Comparison of ENCODE assay signal across 21 cellular contexts in genomic region chr3:123297627-123297899, GRCh38.
A peak's percentile ranks its signal among the peaks of the same experiment; 100 is the strongest.
DNase-seq lines count a peak whose midpoint lies in the region; ATAC-seq, FAIRE-seq and TF ChIP-seq lines count a peak whose summit lies in the region.
"Had no signal": no experiment of that assay in that cellular context is flagged by ENCODE, and none has a peak within 500 bp of the region (broad histone marks: within the 10 kb centered on the region; RNA-seq: fewer than 3 reads in every experiment).

No MANE protein-coding gene starts in this region.

- H3K4me3 ChIP-seq in K562 (no peak overlapping the region), sigmoid colon (no peak overlapping the region)
- H3K4me3 ChIP-seq: heart right ventricle, pancreas, right lobe of liver, thyroid gland had no signal

- H2AFZ ChIP-seq in K562 (ENCODE audit: low read depth, low read length): no peak overlapping the region

- BruUV-seq in K562 (replicated peaks; lab: Mats Ljungman, UMichigan): no TSS peak

- H3K27ac Mint-ChIP-seq in activated naive CD4-positive, alpha-beta T cell treated with anti-CD3 and anti-CD28 coated beads for 36 hours: no peak overlapping the region
- H3K27ac Mint-ChIP-seq: activated B cell treated with CpG ODN at 0.5 μM for 24 hours; activated CD8-positive, alpha-beta T cell treated with anti-CD3 and anti-CD28 coated beads for 36 hours; activated naive CD8-positive, alpha-beta T cell; activated T-cell treated with anti-CD3 and anti-CD28 coated beads, Interleukin-2, amount 50 U/mL, for 24 hours; naive B cell had no signal

- H3K9me1 ChIP-seq in K562 (ENCODE audit: control insufficient read depth, insufficient read depth, low read length): no peaks in the 10 kb centered on the region

- H3K27ac ChIP-seq in K562 (ENCODE audit: extremely low read depth, low read depth, low read length) (no peak overlapping the region), sigmoid colon (peak overlapping the region in 1 of 4 donors; percentile 18)
- H3K27ac ChIP-seq: pancreas, right lobe of liver, thyroid gland had no signal

- 0% methylated on average over 6 of the region's 6 CpGs for WGBS in K562 (ENCODE audit: insufficient coverage, low coverage, missing lambda C conversion rate)
- WGBS in sigmoid colon, 2 donors: 83 to 87% methylated on average over 6 of the region's 6 CpGs

- CTCF ChIA-PET in activated naive CD4-positive, alpha-beta T cell treated with anti-CD3 and anti-CD28 coated beads for 36 hours (lab: Charles Lee): no interaction called here
- CTCF ChIA-PET in K562 (lab: Yijun Ruan, JAX; ENCODE audit: low intra/inter-chr PET ratio): no interaction called here

- peak; percentile 44; the same call in 2 of the 3 replicates for ATAC-seq in K562
- no peak for ATAC-seq in HG02938 (IDR thresholded peaks at IDR 0.05; ENCODE audit: unreplicated experiment)
- no peak for ATAC-seq in GM19452 (IDR thresholded peaks at IDR 0.05; ENCODE audit: unreplicated experiment)
- ATAC-seq: activated CD8-positive, alpha-beta T cell treated with anti-CD3 and anti-CD28 coated beads for 36 hours; heart right ventricle; pancreas; right lobe of liver had no signal

- no peak for TF ChIP-seq EP300 in K562 (IDR thresholded peaks at IDR 0.05; ENCODE audit: low read length)
- TF ChIP-seq EP300 in sigmoid colon (IDR thresholded peaks at IDR 0.05): no peak

- no peaks in the 10 kb centered on the region for H3K4me1 Mint-ChIP-seq in activated naive CD4-positive, alpha-beta T cell treated with anti-CD3 and anti-CD28 coated beads for 36 hours (ENCODE audit: low read depth)

- in situ Hi-C loops in KBM-7 (cut with MboI; ENCODE audit: low pct_unique_long_range_greater_than_20kb, low sequenced_read_pairs) (no loop called here), K562 (cut with MboI) (no loop called here)

- peak; percentile 23 for DNase-seq in activated naive CD4-positive, alpha-beta T cell treated with anti-CD3 and anti-CD28 coated beads for 36 hours
- no peak for DNase-seq in activated naive CD4-positive, alpha-beta T cell (lab: John Stamatoyannopoulos, UW)
- DNase-seq in KBM-7 (peak; percentile 14), K562 (ENCODE audit: extremely low read depth in 1 of 4, low spot score in 3 of 4) (peak in 2 of 4 experiments; percentile 14 to 21), sigmoid colon (peak; percentile 48), NCI-H226 (no peak)
- DNase-seq: activated B cell treated with CpG ODN at 0.5 μM for 24 hours; activated CD8-positive, alpha-beta T cell treated with anti-CD3 and anti-CD28 coated beads for 36 hours; activated T-cell treated with anti-CD3 and anti-CD28 coated beads, Interleukin-2, amount 50 U/mL, for 24 hours; heart right ventricle; naive B cell; NCI-H1436; NCI-H2227 treated with DMSO at 0.1 percent for 48 hours; stimulated activated naive CD4-positive, alpha-beta T cell; thyroid gland had no signal

- no peaks in the 10 kb centered on the region; a peak in 1 of 5 replicates for H3K4me1 ChIP-seq in K562 (replicated peaks in 1 of 2; ENCODE audit: control insufficient read depth in 2 of 2, insufficient read depth in 2 of 2, low read length in 2 of 2)
- H3K4me1 ChIP-seq in sigmoid colon: no peaks in the 10 kb centered on the region
- H3K4me1 ChIP-seq: pancreas, right lobe of liver, thyroid gland had no signal

- H3K9me3 Mint-ChIP-seq in activated naive CD4-positive, alpha-beta T cell treated with anti-CD3 and anti-CD28 coated beads for 36 hours: no peaks in the 10 kb centered on the region
- H3K9me3 Mint-ChIP-seq: activated B cell treated with CpG ODN at 0.5 μM for 24 hours; activated CD8-positive, alpha-beta T cell treated with anti-CD3 and anti-CD28 coated beads for 36 hours; activated T-cell treated with anti-CD3 and anti-CD28 coated beads, Interleukin-2, amount 50 U/mL, for 24 hours; naive B cell had no signal

- H3K36me3 Mint-ChIP-seq in activated naive CD4-positive, alpha-beta T cell treated with anti-CD3 and anti-CD28 coated beads for 36 hours (ENCODE audit: low read depth): no peaks in the 10 kb centered on the region
- H3K36me3 Mint-ChIP-seq: activated naive CD8-positive, alpha-beta T cell had no signal

- POLR2A ChIA-PET in K562 (lab: Yijun Ruan, JAX): interaction anchor here (0.6 kb wide), 1 partner anchor 148 kb away, joined by 5 read pairs; no protein-coding TSS in a partner anchor

- peak; percentile 18 to 39 (median 21); a peak in 3 of 6 replicates for TF ChIP-seq CTCF in K562 (IDR thresholded peaks at IDR 0.05 in 2 of 3, conservative IDR thresholded peaks at IDR 0.05 in 1 of 3; ENCODE audit: insufficient read depth in 2 of 3, low read depth in 1 of 3, low read length in 3 of 3)
- TF ChIP-seq CTCF in sigmoid colon (IDR thresholded peaks at IDR 0.05): no peak

- H4K20me1 ChIP-seq in K562 (replicated peaks; ENCODE audit: control insufficient read depth, insufficient read depth, low read length): no peaks in the 10 kb centered on the region

- intact Hi-C loops in activated naive CD4-positive, alpha-beta T cell treated with anti-CD3 and anti-CD28 coated beads for 36 hours (cut with micrococcal nuclease): no loop called here
- intact Hi-C loops in K562 (cut with micrococcal nuclease) (no loop called here), sigmoid colon (cut with DNase I) (no loop called here)

- H3K9ac ChIP-seq in K562 (ENCODE audit: insufficient read depth in 1 of 2, low read depth in 2 of 2, low read length in 2 of 2): no peak overlapping the region

- H3K27me3 ChIP-seq in K562 (ENCODE audit: control insufficient read depth in 2 of 2, insufficient read depth in 2 of 2, low read length in 2 of 2) (peaks cover 2 to 53% of the 10 kb centered on the region in 2 experiments; a peak in 2 of 5 replicates), sigmoid colon (no peaks in the 10 kb centered on the region)
- H3K27me3 ChIP-seq: heart right ventricle, pancreas, right lobe of liver, thyroid gland had no signal

- H3K4me2 ChIP-seq in K562 (ENCODE audit: insufficient read depth, low read length): no peak overlapping the region

- TF ChIP-seq POLR2A in K562 (conservative IDR thresholded peaks at IDR 0.05) (no peak), sigmoid colon (IDR thresholded peaks at IDR 0.05) (no peak)

- H3K9me3 ChIP-seq in K562 (replicated peaks; ENCODE audit: control insufficient read depth, insufficient read depth, low read depth, low read length) (no peaks in the 10 kb centered on the region), sigmoid colon (no peaks in the 10 kb centered on the region)
- H3K9me3 ChIP-seq: heart right ventricle, pancreas, right lobe of liver, thyroid gland had no signal

- no peak overlapping the region for H3K4me3 Mint-ChIP-seq in activated naive CD4-positive, alpha-beta T cell treated with anti-CD3 and anti-CD28 coated beads for 36 hours
- H3K4me3 Mint-ChIP-seq: activated B cell treated with CpG ODN at 0.5 μM for 24 hours; activated CD8-positive, alpha-beta T cell treated with anti-CD3 and anti-CD28 coated beads for 36 hours; activated naive CD8-positive, alpha-beta T cell; activated T-cell treated with anti-CD3 and anti-CD28 coated beads, Interleukin-2, amount 50 U/mL, for 24 hours; naive B cell had no signal

- TF ChIP-seq RAD21 in K562 (CRISPR knock-in tag; conservative IDR thresholded peaks at IDR 0.05 in 1 of 2, IDR thresholded peaks at IDR 0.05 in 1 of 2): peak in 1 of 2 experiments; percentile 35; a peak in 2 of 4 replicates

- H3K36me3 ChIP-seq in K562 (ENCODE audit: control insufficient read depth, insufficient read depth, low read length) (no peaks in the 10 kb centered on the region), sigmoid colon (peaks cover 24 to 98% (median 45%) of the 10 kb centered on the region in 4 donors)
- H3K36me3 ChIP-seq: pancreas, right lobe of liver, thyroid gland had no signal

- FAIRE-seq in K562 (lab: Jason Lieb, UNC): no peak
- FAIRE-seq: islet of Langerhans, pancreas had no signal

- no peaks in the 10 kb centered on the region for H3K79me2 ChIP-seq in K562 (ENCODE audit: control insufficient read depth, insufficient read depth, low read length)

- H3K27me3 Mint-ChIP-seq in activated naive CD4-positive, alpha-beta T cell treated with anti-CD3 and anti-CD28 coated beads for 36 hours (ENCODE audit: low read depth): no peaks in the 10 kb centered on the region
- H3K27me3 Mint-ChIP-seq: activated CD8-positive, alpha-beta T cell treated with anti-CD3 and anti-CD28 coated beads for 36 hours; activated naive CD8-positive, alpha-beta T cell; activated T-cell treated with anti-CD3 and anti-CD28 coated beads, Interleukin-2, amount 50 U/mL, for 24 hours had no signal

TF ChIP-seq in K562, 482 proteins besides CTCF, POLR2A, EP300 and RAD21:
- TF ChIP-seq USF2 (CRISPR knock-in tag; IDR thresholded peaks at IDR 0.05): 0 out of 2 replicates have a peak, but pooled peaks have one; percentile 11
- TF ChIP-seq ZNF699 (CRISPR knock-in tag; IDR thresholded peaks at IDR 0.05; ENCODE audit: insufficient replicate concordance): no peak
- TF ChIP-seq HNRNPL (IDR thresholded peaks at IDR 0.05; ENCODE audit: low read depth, low read length): no peak
- no peak for TF ChIP-seq RB1 (IDR thresholded peaks at IDR 0.05; ENCODE audit: low read depth)
- TF ChIP-seq BHLHE40 (IDR thresholded peaks at IDR 0.05; ENCODE audit: low read length): peak; percentile 43
TF ChIP-seq in K562: peak in this region for 2.

Comparison
In these comparisons a context has a peak if more than half of its experiments do, and no peak if none do; other contexts are left out.
1. DNase-seq: peak in activated naive CD4-positive, alpha-beta T cell treated with anti-CD3 and anti-CD28 coated beads for 36 hours (single experiment), KBM-7 (single experiment) and sigmoid colon (single experiment); none in activated naive CD4-positive, alpha-beta T cell (0 of 4) and NCI-H226 (single experiment).
2. CTCF ChIP-seq: peak in K562 (3 of 3); none in sigmoid colon (0 of 4).